In genomic region chr11:129608711-129609110, GRCh38 we compare ENCODE assay signal across 22 cellular contexts.
"Had no signal": no experiment of that assay in that cellular context is flagged by ENCODE, and none has a peak within 500 bp of the region (broad histone marks: within the 10 kb centered on the region; RNA-seq: fewer than 3 reads in every experiment).

No MANE protein-coding gene starts in this region.

- FAIRE-seq: endometrium, islet of Langerhans, small intestine had no signal

- H3K9me3 ChIP-seq: gastrocnemius medialis, heart right ventricle, left ventricle myocardium inferior, neutrophil, suprapubic skin, thyroid gland, upper lobe of left lung, uterus had no signal

- H3K4me3 ChIP-seq: gastrocnemius medialis, heart right ventricle, left ventricle myocardium inferior, lung, suprapubic skin, thyroid gland, upper lobe of left lung, uterus had no signal

- H3K4me3 Mint-ChIP-seq: stimulated activated effector memory CD8-positive, alpha-beta T cell treated with anti-CD3 and anti-CD28 coated beads, Interleukin-12 subunit alpha, Interleukin-12 subunit beta, amount 100 ng/mL, for 72 hours had no signal

- H3K27ac Mint-ChIP-seq: stimulated activated effector memory CD8-positive, alpha-beta T cell treated with anti-CD3 and anti-CD28 coated beads, Interleukin-12 subunit alpha, Interleukin-12 subunit beta, amount 100 ng/mL, for 72 hours had no signal

- H3K4me1 Mint-ChIP-seq: naive thymus-derived CD8-positive, alpha-beta T cell; stimulated activated effector memory CD8-positive, alpha-beta T cell treated with anti-CD3 and anti-CD28 coated beads, Interleukin-12 subunit alpha, Interleukin-12 subunit beta, amount 100 ng/mL, for 72 hours had no signal

- DNase-seq: effector memory CD4-positive, alpha-beta T cell; gastrocnemius medialis; heart right ventricle; hypothalamus; left ventricle myocardium inferior; mesendoderm; naive thymus-derived CD8-positive, alpha-beta T cell; right cardiac atrium; small intestine; stimulated activated CD4-positive, alpha-beta T cell treated with anti-CD3 and anti-CD28 coated beads, Interleukin-12 subunit alpha, Interleukin-12 subunit beta, amount 100 ng/mL, for 4 hours; stimulated activated CD4-positive, alpha-beta T cell treated with anti-CD3 and anti-CD28 coated beads, Interleukin-2, amount 100 ng/mL, for 48 hours; stimulated activated CD8-positive, alpha-beta memory T cell treated with anti-CD3 and anti-CD28 coated beads, Interleukin-4, amount 100 ng/mL, for 48 hours; stimulated activated naive CD8-positive, alpha-beta T cell treated with anti-CD3 and anti-CD28 coated beads, Interleukin-15, Interleukin-2, amounts not matched to agents 100 U/mL and 50 U/mL, for 24 hours; thyroid gland; upper lobe of left lung; uterus had no signal

- H3K27ac ChIP-seq: gastrocnemius medialis, heart right ventricle, left ventricle myocardium inferior, neutrophil, suprapubic skin, thyroid gland, upper lobe of left lung, uterus had no signal

- H3K4me1 ChIP-seq: gastrocnemius medialis, heart right ventricle, left ventricle myocardium inferior, upper lobe of left lung, uterus had no signal

- ATAC-seq: gastrocnemius medialis; heart right ventricle; naive thymus-derived CD8-positive, alpha-beta T cell; right cardiac atrium; stimulated activated effector memory CD8-positive, alpha-beta T cell treated with anti-CD3 and anti-CD28 coated beads, Interleukin-12 subunit alpha, Interleukin-12 subunit beta, amount 100 ng/mL, for 72 hours; stimulated activated naive CD8-positive, alpha-beta T cell treated with anti-CD3 and anti-CD28 coated beads, Interleukin-15, Interleukin-2, amounts not matched to agents 100 U/mL and 50 U/mL, for 24 hours had no signal

- H3K36me3 ChIP-seq: gastrocnemius medialis, heart right ventricle, left ventricle myocardium inferior, neutrophil, suprapubic skin, thyroid gland, upper lobe of left lung, uterus had no signal

- H3K9me3 Mint-ChIP-seq: naive thymus-derived CD8-positive, alpha-beta T cell; stimulated activated effector memory CD8-positive, alpha-beta T cell treated with anti-CD3 and anti-CD28 coated beads, Interleukin-12 subunit alpha, Interleukin-12 subunit beta, amount 100 ng/mL, for 72 hours had no signal

- H3K27me3 ChIP-seq: gastrocnemius medialis, heart right ventricle, neutrophil, suprapubic skin, thyroid gland, upper lobe of left lung, uterus had no signal

- H3K36me3 Mint-ChIP-seq: naive thymus-derived CD8-positive, alpha-beta T cell; stimulated activated effector memory CD8-positive, alpha-beta T cell treated with anti-CD3 and anti-CD28 coated beads, Interleukin-12 subunit alpha, Interleukin-12 subunit beta, amount 100 ng/mL, for 72 hours had no signal
